11 cellular contexts compared by ENCODE assay signal in the genomic region with DNA sequence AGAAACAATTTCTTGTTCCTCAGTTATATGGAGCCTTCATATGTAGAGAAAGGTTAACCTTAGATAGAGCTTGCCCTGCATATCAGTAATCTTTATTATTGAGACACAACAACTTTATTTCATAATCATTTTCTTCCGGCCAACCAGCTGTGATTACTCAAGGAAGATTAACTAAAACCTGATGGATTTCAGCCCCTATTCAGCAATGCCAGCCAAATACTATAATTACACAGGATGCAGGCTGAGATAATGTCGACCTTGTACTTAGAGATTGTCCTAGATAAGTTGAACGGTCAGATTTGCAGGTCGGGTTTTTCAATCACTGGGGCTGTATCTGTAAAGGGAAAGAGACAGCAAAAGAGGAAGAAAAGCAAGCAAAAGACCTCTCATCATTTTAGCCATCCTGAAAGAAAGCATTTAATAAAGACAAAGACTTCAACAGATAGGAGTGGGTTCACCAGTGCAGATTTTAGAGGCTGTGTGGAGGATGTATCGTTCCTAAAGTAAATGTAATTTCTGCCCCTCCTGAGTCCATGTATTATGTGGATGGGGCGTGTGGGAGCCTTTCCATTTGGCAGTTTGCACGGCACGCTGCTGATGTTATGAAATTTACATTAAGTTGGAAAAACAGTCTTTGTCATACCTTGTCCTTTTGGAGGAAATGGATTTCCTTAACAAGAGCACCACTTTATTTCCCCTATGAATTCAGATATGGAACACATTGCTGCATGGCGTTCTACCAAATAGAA.
DNase-seq lines count a peak whose midpoint lies in the region; FAIRE-seq and TF ChIP-seq lines count a peak whose summit lies in the region.
"Had no signal": no experiment of that assay in that cellular context is flagged by ENCODE, and none has a peak within 500 bp of the region (broad histone marks: within the 10 kb centered on the region; RNA-seq: fewer than 3 reads in every experiment).

No MANE protein-coding gene starts in this region.

- POLR2A ChIA-PET in CD8-positive, alpha-beta memory T cell (lab: Charles Lee), result no interaction called here
- POLR2A ChIA-PET in HEK293T (lab: Yijun Ruan, JAX), result no interaction called here

- H3K9ac ChIP-seq in skeletal muscle tissue (ENCODE audit: low read depth in 1 of 3, low read length in 3 of 3), result peak overlapping the region in 1 of 3 donors; percentile 3

- no peak for TF ChIP-seq CTCF in bronchial epithelial cell (IDR thresholded peaks at IDR 0.05; ENCODE audit: insufficient read depth, low read length, severe bottlenecking)

- no peaks in the 10 kb centered on the region for H3K4me1 Mint-ChIP-seq in immature natural killer cell
- no peaks in the 10 kb centered on the region for H3K4me1 Mint-ChIP-seq in CD8-positive, alpha-beta memory T cell

- no peaks in the 10 kb centered on the region for H3K27me3 ChIP-seq in bronchial epithelial cell (ENCODE audit: control insufficient read depth, insufficient read depth, low read length)
- H3K27me3 ChIP-seq in skeletal muscle tissue (ENCODE audit: control insufficient read depth in 3 of 3, insufficient read depth in 3 of 3, low read length in 3 of 3), result no peaks in the 10 kb centered on the region
- no peaks in the 10 kb centered on the region for H3K27me3 ChIP-seq in CD8-positive, alpha-beta memory T cell (ENCODE audit: insufficient read depth, low read length, poor library complexity, severe bottlenecking)

- H3K4me3 ChIP-seq in bronchial epithelial cell (ENCODE audit: low read depth, low read length), result no peak overlapping the region
- H3K4me3 ChIP-seq in skeletal muscle tissue (ENCODE audit: low read length in 3 of 3), result no peak overlapping the region
- H3K4me3 ChIP-seq in CD8-positive, alpha-beta memory T cell (ENCODE audit: low read length), result no peak overlapping the region

- H3K27ac ChIP-seq in skeletal muscle tissue (ENCODE audit: low read depth, low read length), result peak overlapping the region; percentile 1
- H3K27ac ChIP-seq in CD8-positive, alpha-beta memory T cell (ENCODE audit: low read depth, low read length), result no peak overlapping the region

- no peaks in the 10 kb centered on the region for H3K36me3 Mint-ChIP-seq in immature natural killer cell
- no peaks in the 10 kb centered on the region for H3K36me3 Mint-ChIP-seq in CD8-positive, alpha-beta memory T cell

- peaks cover 0 to 9% (median 2%) of the 10 kb centered on the region in 3 donors for H3K27me3 Mint-ChIP-seq in immature natural killer cell (ENCODE audit: low read depth in 3 of 3)
- H3K27me3 Mint-ChIP-seq in CD8-positive, alpha-beta memory T cell, result peaks cover 0 to 2% of the 10 kb centered on the region in 2 donors

- no peaks in the 10 kb centered on the region for H3K9me3 ChIP-seq in skeletal muscle tissue (ENCODE audit: control insufficient read depth in 3 of 3, low read length in 3 of 3)
- no peaks in the 10 kb centered on the region for H3K9me3 ChIP-seq in CD8-positive, alpha-beta memory T cell (ENCODE audit: low read length)

- DNase-seq in LHCN-M2 (ENCODE audit: low read depth), result peak; percentile 11
- peak; percentile 10 for DNase-seq in bronchial epithelial cell (ENCODE audit: low read depth)
- peak; percentile 6 for DNase-seq in kidney tubule cell (ENCODE audit: low spot score)
- no peak for DNase-seq in DMS 273 (lab: John Stamatoyannopoulos, UW; ENCODE audit: unreplicated experiment)
- DNase-seq in immature natural killer cell, result no peak
- DNase-seq in CD8-positive, alpha-beta memory T cell, result no peak
- no peak for DNase-seq in HEK293T (ENCODE audit: extremely low spot score)
- DNase-seq: DMS 273 treated with DMSO at 0.1 percent for 48 hours, NCI-H1048 had no signal

- H3K4me1 ChIP-seq in skeletal muscle tissue (ENCODE audit: control insufficient read depth in 3 of 3, insufficient read depth in 3 of 3, low read length in 3 of 3), result peaks cover 3 to 14% (median 9%) of the 10 kb centered on the region in 3 donors
- H3K4me1 ChIP-seq in CD8-positive, alpha-beta memory T cell (ENCODE audit: insufficient read depth, low read length), result no peaks in the 10 kb centered on the region

- H3K36me3 ChIP-seq in bronchial epithelial cell (ENCODE audit: control insufficient read depth, insufficient read depth, low read length) (no peaks in the 10 kb centered on the region), skeletal muscle tissue (ENCODE audit: control insufficient read depth in 3 of 3, insufficient read depth in 3 of 3, low read length in 3 of 3) (no peaks in the 10 kb centered on the region)
- no peaks in the 10 kb centered on the region for H3K36me3 ChIP-seq in CD8-positive, alpha-beta memory T cell (ENCODE audit: insufficient read depth, low read length)

- peaks cover 0 to 6% (median 0%) of the 10 kb centered on the region in 6 donors for H3K9me3 Mint-ChIP-seq in immature natural killer cell
- no peaks in the 10 kb centered on the region for H3K9me3 Mint-ChIP-seq in CD8-positive, alpha-beta memory T cell
- H3K9me3 Mint-ChIP-seq: T-helper 2 cell treated with Interferon-gamma antibody and Interleukin-4, amounts not matched to agents 5 μg/mL and 100 μg/mL, for 36 hours had no signal

- H3K27ac Mint-ChIP-seq in immature natural killer cell, result no peak overlapping the region
- no peak overlapping the region for H3K27ac Mint-ChIP-seq in CD8-positive, alpha-beta memory T cell
- H3K27ac Mint-ChIP-seq: T-helper 2 cell treated with Interferon-gamma antibody and Interleukin-4, amounts not matched to agents 5 μg/mL and 100 μg/mL, for 36 hours had no signal

- CTCF ChIA-PET in CD8-positive, alpha-beta memory T cell (lab: Charles Lee), result no interaction called here
- CTCF ChIA-PET in HEK293T (lab: Yijun Ruan, JAX), result no interaction called here

- H3K4me3 Mint-ChIP-seq in immature natural killer cell, result no peak overlapping the region
- no peak overlapping the region for H3K4me3 Mint-ChIP-seq in CD8-positive, alpha-beta memory T cell
- H3K4me3 Mint-ChIP-seq: T-helper 2 cell treated with Interferon-gamma antibody and Interleukin-4, amounts not matched to agents 5 μg/mL and 100 μg/mL, for 36 hours had no signal

- no peak for FAIRE-seq in bronchial epithelial cell (lab: Jason Lieb, UNC)

TF ChIP-seq in HEK293T, 16 proteins besides CTCF, POLR2A, EP300 and RAD21:
- TF ChIP-seq ZNF384 (IDR thresholded peaks at IDR 0.05), result no peak
- TF ChIP-seq FOXM1 (IDR thresholded peaks at IDR 0.05; ENCODE audit: borderline replicate concordance), result no peak
- no peak for TF ChIP-seq FOXA1 (IDR thresholded peaks at IDR 0.05)
- no peak for TF ChIP-seq ARNT (IDR thresholded peaks at IDR 0.05)
- no peak for TF ChIP-seq CTBP1 (IDR thresholded peaks at IDR 0.05; ENCODE audit: borderline replicate concordance)

Comparison
In these comparisons a context has a peak if more than half of its experiments do, and no peak if none do; other contexts are left out.
1. DNase-seq: peak in LHCN-M2 (single experiment), bronchial epithelial cell (single experiment) and kidney tubule cell (single experiment); none in DMS 273 (single experiment), immature natural killer cell (0 of 3), CD8-positive, alpha-beta memory T cell (0 of 5) and HEK293T (single experiment).